ENCODE assay signal across 19 cellular contexts in genomic region chr14:78614651-78615050, GRCh38.
"Had no signal": no experiment of that assay in that cellular context is flagged by ENCODE, and none has a peak within 500 bp of the region (broad histone marks: within the 10 kb centered on the region; RNA-seq: fewer than 3 reads in every experiment).

No MANE protein-coding gene starts in this region.

- H3K9me3 ChIP-seq: esophagus muscularis mucosa, left ventricle myocardium inferior, lower lobe of right lung, ovary, right atrium auricular region, sigmoid colon, tibial nerve, upper lobe of right lung, vagina had no signal

- H3K4me1 ChIP-seq: foreskin keratinocyte, left ventricle myocardium inferior, lower lobe of right lung, right atrium auricular region, sigmoid colon, tibial nerve, upper lobe of right lung, vagina had no signal

- ATAC-seq: effector memory CD8-positive, alpha-beta T cell; foreskin keratinocyte; left cardiac atrium; lower lobe of right lung; natural killer cell; upper lobe of right lung had no signal

- H3K4me3 ChIP-seq: esophagus muscularis mucosa, hepatocyte, left ventricle myocardium inferior, lower lobe of right lung, ovary, right atrium auricular region, sigmoid colon, skin epidermis, tibial nerve, upper lobe of right lung, vagina had no signal

- H3K79me2 ChIP-seq: hepatocyte had no signal

- H3K36me3 ChIP-seq: esophagus muscularis mucosa, left ventricle myocardium inferior, lower lobe of right lung, ovary, right atrium auricular region, sigmoid colon, tibial nerve, upper lobe of right lung, vagina had no signal

- H3K4me2 ChIP-seq: hepatocyte had no signal

- H3K27ac ChIP-seq: epithelial cell of prostate, esophagus muscularis mucosa, foreskin keratinocyte, hepatocyte, left ventricle myocardium inferior, lower lobe of right lung, ovary, right atrium auricular region, sigmoid colon, skin epidermis, tibial nerve, upper lobe of right lung, vagina had no signal

- H3K27me3 ChIP-seq: esophagus muscularis mucosa, foreskin keratinocyte, hepatocyte, ovary, right atrium auricular region, sigmoid colon, tibial nerve, upper lobe of right lung, vagina had no signal

- DNase-seq: effector memory CD8-positive, alpha-beta T cell; foreskin keratinocyte; kidney; left cardiac atrium; left ventricle myocardium inferior; lower lobe of right lung; natural killer cell; ovary; sigmoid colon; stimulated activated CD4-positive, alpha-beta T cell treated with anti-CD3 and anti-CD28 coated beads, Interleukin-2, amount 100 ng/mL, for 24 hours; stimulated activated naive CD4-positive, alpha-beta T cell; upper lobe of right lung had no signal

- H2AFZ ChIP-seq: hepatocyte had no signal
